ENCODE assay signal across 16 cellular contexts in genomic region chr1:25620701-25621350, GRCh38. TPM values are rescaled to one million over a fixed set of nuclear protein-coding genes. Genes with fewer than 3 reads are reported as not detected.
DNase-seq lines count a peak whose midpoint lies in the region; ATAC-seq and TF ChIP-seq lines count a peak whose summit lies in the region.
"Had no signal": no experiment of that assay in that cellular context is flagged by ENCODE, and none has a peak within 500 bp of the region (broad histone marks: within the 10 kb centered on the region; RNA-seq: fewer than 3 reads in every experiment).

No MANE protein-coding gene starts in this region.

- peaks cover 22 to 28% of the 10 kb centered on the region in 2 donors for H3K27me3 ChIP-seq in duodenal mucosa (ENCODE audit: control insufficient read depth in 1 of 2, insufficient read depth in 2 of 2, low read length in 2 of 2)
- H3K27me3 ChIP-seq in sigmoid colon: no peaks in the 10 kb centered on the region

- H3K36me3 ChIP-seq in duodenal mucosa (ENCODE audit: control insufficient read depth in 1 of 2, insufficient read depth in 2 of 2, low read length in 2 of 2): no peaks in the 10 kb centered on the region
- no peaks in the 10 kb centered on the region for H3K36me3 ChIP-seq in sigmoid colon

- H3K27ac Mint-ChIP-seq in activated T-cell treated with anti-CD3 and anti-CD28 coated beads, Interleukin-2, amount 50 U/mL, for 24 hours: no peak overlapping the region
- peak overlapping the region; percentile 4 for H3K27ac Mint-ChIP-seq in activated CD8-positive, alpha-beta T cell treated with anti-CD3 and anti-CD28 coated beads for 36 hours
- peak overlapping the region in 2 of 6 donors; percentile 3 to 51 for H3K27ac Mint-ChIP-seq in immature natural killer cell

- ATAC-seq in activated CD8-positive, alpha-beta T cell treated with anti-CD3 and anti-CD28 coated beads for 36 hours: no peak
- ATAC-seq in HG02981 (IDR thresholded peaks at IDR 0.05; ENCODE audit: unreplicated experiment) (no peak), HG02938 (IDR thresholded peaks at IDR 0.05; ENCODE audit: unreplicated experiment) (no peak)

- 82 to 88% methylated on average over 4 of the region's 4 CpGs for WGBS in sigmoid colon, 2 donors

- CTCF ChIA-PET in activated CD8-positive, alpha-beta T cell treated with anti-CD3 and anti-CD28 coated beads for 36 hours (lab: Charles Lee): interaction anchor here (0.8 to 4.0 kb wide), 19 partner anchors 7 to 187 kb away, joined by 3 to 43 read pairs (median 12); partner anchors contain the start of gene SELENON

- peak overlapping the region; percentile 0 to 1 for H3K4me3 ChIP-seq in duodenal mucosa (ENCODE audit: low read depth in 1 of 2, low read length in 2 of 2)
- peak overlapping the region in 1 of 4 donors; percentile 73 for H3K4me3 ChIP-seq in sigmoid colon
- H3K4me3 ChIP-seq: PC-9 had no signal

- H3K4me1 ChIP-seq in duodenal mucosa (ENCODE audit: control insufficient read depth in 1 of 2, insufficient read depth in 2 of 2, low read length in 2 of 2) (peaks cover 18 to 31% of the 10 kb centered on the region in 2 donors), sigmoid colon (peaks cover 0 to 62% (median 51%) of the 10 kb centered on the region in 4 donors)

- H3K9ac ChIP-seq in duodenal mucosa (ENCODE audit: low read depth in 1 of 2, low read length in 2 of 2): no peak overlapping the region

- POLR2A ChIA-PET in activated CD8-positive, alpha-beta T cell treated with anti-CD3 and anti-CD28 coated beads for 36 hours (lab: Charles Lee): interaction anchor here (0.7 to 3.6 kb wide), 5 partner anchors 17 to 149 kb away, joined by 3 to 19 read pairs (median 3); no protein-coding TSS in a partner anchor

- H3K27ac ChIP-seq in duodenal mucosa (ENCODE audit: low read depth, low read length) (no peak overlapping the region), sigmoid colon (peak overlapping the region; percentile 18 to 88 (median 54))
- H3K27ac ChIP-seq: PC-9 had no signal

- DNase-seq in activated T-cell treated with anti-CD3 and anti-CD28 coated beads, Interleukin-2, amount 50 U/mL, for 24 hours: no peak
- DNase-seq in activated T-cell treated with anti-CD3 and anti-CD28 coated beads, Interleukin-2, amount 50 U/mL, for 48 hours: no peak
- DNase-seq in activated CD8-positive, alpha-beta T cell treated with anti-CD3 and anti-CD28 coated beads for 36 hours: no peak
- DNase-seq in sigmoid colon (no peak), immature natural killer cell (no peak)
- DNase-seq: activated CD4-positive, CD25-positive, alpha-beta regulatory T cell treated with anti-CD3 and anti-CD28 coated beads, Interleukin-2, amount 50 U/mL, for 72 hours; HCEC 1CT; NCI-H1417 treated with DMSO at 0.1 percent for 48 hours; NCI-H510A treated with DMSO at 0.1 percent for 48 hours; occipital lobe; PC-9; small intestine; substantia nigra had no signal

- no peak for TF ChIP-seq POLR2A in sigmoid colon (IDR thresholded peaks at IDR 0.05)

- peak overlapping the region; percentile 78 for H3K4me3 Mint-ChIP-seq in activated T-cell treated with anti-CD3 and anti-CD28 coated beads, Interleukin-2, amount 50 U/mL, for 24 hours
- peak overlapping the region; percentile 78 for H3K4me3 Mint-ChIP-seq in activated CD8-positive, alpha-beta T cell treated with anti-CD3 and anti-CD28 coated beads for 36 hours
- peak overlapping the region in 2 of 5 donors; percentile 6 to 23 for H3K4me3 Mint-ChIP-seq in immature natural killer cell

- intact Hi-C loops in activated CD8-positive, alpha-beta T cell treated with anti-CD3 and anti-CD28 coated beads for 36 hours (cut with micrococcal nuclease): loop anchor here (5.0 kb wide), 2 partner anchors 56 to 176 kb away; no protein-coding TSS in a partner anchor
- intact Hi-C loops in sigmoid colon (cut with DNase I): loop anchor here (5.0 kb wide), 1 partner anchor 36 kb away; no protein-coding TSS in a partner anchor

- no peaks in the 10 kb centered on the region for H3K9me3 Mint-ChIP-seq in activated T-cell treated with anti-CD3 and anti-CD28 coated beads, Interleukin-2, amount 50 U/mL, for 24 hours
- H3K9me3 Mint-ChIP-seq in activated CD8-positive, alpha-beta T cell treated with anti-CD3 and anti-CD28 coated beads for 36 hours: no peaks in the 10 kb centered on the region
- no peaks in the 10 kb centered on the region for H3K9me3 Mint-ChIP-seq in immature natural killer cell

- peaks cover 10% of the 10 kb centered on the region for H3K27me3 Mint-ChIP-seq in activated T-cell treated with anti-CD3 and anti-CD28 coated beads, Interleukin-2, amount 50 U/mL, for 24 hours
- peaks cover 3% of the 10 kb centered on the region for H3K27me3 Mint-ChIP-seq in activated CD8-positive, alpha-beta T cell treated with anti-CD3 and anti-CD28 coated beads for 36 hours
- peaks cover 8 to 19% (median 15%) of the 10 kb centered on the region in 3 donors for H3K27me3 Mint-ChIP-seq in immature natural killer cell (ENCODE audit: low read depth in 3 of 3)

- peaks cover 72% of the 10 kb centered on the region for H3K4me1 Mint-ChIP-seq in activated T-cell treated with anti-CD3 and anti-CD28 coated beads, Interleukin-2, amount 50 U/mL, for 24 hours (ENCODE audit: low read depth)
- peaks cover 72% of the 10 kb centered on the region for H3K4me1 Mint-ChIP-seq in activated CD8-positive, alpha-beta T cell treated with anti-CD3 and anti-CD28 coated beads for 36 hours (ENCODE audit: low read depth)
- peaks cover 54 to 60% of the 10 kb centered on the region in 2 donors for H3K4me1 Mint-ChIP-seq in immature natural killer cell

- TF ChIP-seq EP300 in sigmoid colon (IDR thresholded peaks at IDR 0.05): no peak

- no peaks in the 10 kb centered on the region for H3K9me3 ChIP-seq in duodenal mucosa (ENCODE audit: control insufficient read depth in 1 of 2, low read length in 2 of 2)
- peaks cover 0 to under 1% (median 0%) of the 10 kb centered on the region in 4 donors for H3K9me3 ChIP-seq in sigmoid colon

- no peak for TF ChIP-seq CTCF in activated CD8-positive, alpha-beta T cell treated with anti-CD3 and anti-CD28 coated beads for 36 hours (IDR thresholded peaks at IDR 0.05)
- no peak for TF ChIP-seq CTCF in sigmoid colon (IDR thresholded peaks at IDR 0.05)

- H3K36me3 Mint-ChIP-seq in activated T-cell treated with anti-CD3 and anti-CD28 coated beads, Interleukin-2, amount 50 U/mL, for 24 hours (ENCODE audit: low read depth): peaks cover under 1% of the 10 kb centered on the region
- H3K36me3 Mint-ChIP-seq in activated CD8-positive, alpha-beta T cell treated with anti-CD3 and anti-CD28 coated beads for 36 hours (ENCODE audit: low read depth): no peaks in the 10 kb centered on the region
- H3K36me3 Mint-ChIP-seq in immature natural killer cell: no peaks in the 10 kb centered on the region

RNA-seq across cellular contexts. Expression of gene MAN1C1, which starts 4.2 kb away (rescaled TPM):
- 1 to 10 TPM; 3.7 to 4.4 TPM for total RNA-seq in activated CD8-positive, alpha-beta T cell treated with anti-CD3 and anti-CD28 coated beads for 36 hours
- 10 to 100 TPM; 12.8 to 32.1 (median 22.9) TPM for total RNA-seq in sigmoid colon
- polyA plus RNA-seq in sigmoid colon (1 to 10 TPM in 2 of 3 donors, under 1 TPM in 1; 0.69 to 7.4 (median 3.6) TPM), immature natural killer cell (1 to 10 TPM in 2 of 3 donors, under 1 TPM in 1; 0.48 to 2.8 (median 1.2) TPM)
